Comparison of ENCODE assay signal across 8 cellular contexts in the genomic region with DNA sequence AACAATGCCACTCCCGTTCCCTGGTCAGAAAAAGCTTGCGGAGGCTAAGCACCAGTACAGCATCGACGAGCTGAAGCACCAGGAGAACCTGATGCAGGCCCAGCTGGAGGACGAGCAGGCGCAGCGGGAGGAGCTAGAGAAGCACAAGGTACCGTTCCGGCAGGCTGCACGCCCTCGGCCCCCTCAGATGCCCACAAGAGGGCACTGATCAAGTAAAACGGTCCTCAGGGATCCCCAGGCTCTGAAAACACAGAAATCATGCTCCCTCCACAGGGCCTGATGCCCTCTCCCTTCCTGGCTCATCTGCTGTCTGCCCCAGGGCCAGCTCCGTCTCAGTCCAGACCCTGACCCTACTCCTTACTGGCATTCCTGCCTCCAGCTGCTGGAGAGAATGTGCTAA. TPM values are rescaled to one million over a fixed set of nuclear protein-coding genes. Genes with fewer than 3 reads are reported as not detected.
DNase-seq lines count a peak whose midpoint lies in the region; ATAC-seq and TF ChIP-seq lines count a peak whose summit lies in the region.

No MANE protein-coding gene starts in this region.

- no peaks in the 10 kb centered on the region; the same call in none of the 2 replicates for H3K9me1 ChIP-seq in IMR-90 (ENCODE audit: insufficient read depth, low read length)

- POLR2A ChIA-PET in IMR-90 (lab: Charles Lee; ENCODE audit: unreplicated experiment): no interaction called here

- H3K9ac ChIP-seq in IMR-90 (ENCODE audit: low read depth, low read length): no peak overlapping the region

- no peak overlapping the region for H3K27ac ChIP-seq in IMR-90 (ENCODE audit: insufficient read depth, low read length)

- H4K91ac ChIP-seq in IMR-90 (ENCODE audit: insufficient read depth, low read depth, low read length): no peak overlapping the region

- H3K27me3 ChIP-seq in IMR-90 (ENCODE audit: control insufficient read depth, insufficient read depth, low read length): no peaks in the 10 kb centered on the region
- H3K27me3 ChIP-seq in kidney epithelial cell (ENCODE audit: control insufficient read depth, insufficient read depth, low read length): no peaks in the 10 kb centered on the region

- no peaks in the 10 kb centered on the region for H3K27me3 Mint-ChIP-seq in immature natural killer cell (ENCODE audit: low read depth in 3 of 3)

- H4K5ac ChIP-seq in IMR-90 (ENCODE audit: low read depth, low read length): no peak overlapping the region

- dilution Hi-C loops in IMR-90 (cut with HindIII; ENCODE audit: low sequenced_read_pairs, unreplicated experiment): no loop called here

- ATAC-seq in IMR-90 (ENCODE audit: low read depth): peak; percentile 50
- ATAC-seq in GM21423 (IDR thresholded peaks at IDR 0.05; ENCODE audit: unreplicated experiment): no peak

- peak; percentile 41 for TF ChIP-seq RAD21 in IMR-90 (IDR thresholded peaks at IDR 0.05; ENCODE audit: low read length)

- H2AFZ ChIP-seq in IMR-90 (replicated peaks; ENCODE audit: low read length, poor library complexity): peak overlapping the region; percentile 69

- CTCF ChIA-PET in IMR-90 (lab: Yijun Ruan, JAX): interaction anchor here (0.8 kb wide), 1 partner anchor 41 kb away, joined by 3 read pairs; no protein-coding TSS in a partner anchor

- H3K14ac ChIP-seq in IMR-90 (replicated peaks; ENCODE audit: low read depth, low read length): no peak overlapping the region

- H2AK5ac ChIP-seq in IMR-90 (ENCODE audit: low read depth, low read length): no peak overlapping the region

- no peaks in the 10 kb centered on the region for H3K36me3 ChIP-seq in IMR-90 (ENCODE audit: control insufficient read depth, insufficient read depth, low read length)
- H3K36me3 ChIP-seq in kidney epithelial cell (ENCODE audit: control insufficient read depth, insufficient read depth, low read length): no peaks in the 10 kb centered on the region

- WGBS in IMR-90 (ENCODE audit: extremely low coverage in 2 of 2, insufficient read length in 1 of 2), 2 experiments: 58% methylated on average over 4 of the region's 13 CpGs; no CpG with 5 or more reads in 1 of the 2 experiments

- no peak overlapping the region for H3K4me3 Mint-ChIP-seq in immature natural killer cell

- no peak overlapping the region for H3K18ac ChIP-seq in IMR-90 (ENCODE audit: low read depth, low read length)

- no peak overlapping the region for H2BK120ac ChIP-seq in IMR-90 (ENCODE audit: low read depth, low read length)

- no peak overlapping the region for H3K4ac ChIP-seq in IMR-90 (ENCODE audit: low read depth, low read length)

- H3K4me1 Mint-ChIP-seq in immature natural killer cell: no peaks in the 10 kb centered on the region

- in situ Hi-C loops in IMR-90 (cut with MboI; ENCODE audit: low sequenced_read_pairs): no loop called here

- no peak overlapping the region for H3K56ac ChIP-seq in IMR-90 (ENCODE audit: extremely low read depth, insufficient read depth, low read length)

- H4K20me1 ChIP-seq in IMR-90 (ENCODE audit: insufficient read depth, low read length): no peaks in the 10 kb centered on the region

- no peaks in the 10 kb centered on the region for H3K79me1 ChIP-seq in IMR-90 (ENCODE audit: low read depth in 1 of 2, low read length in 2 of 2)

- H3K9me3 ChIP-seq in IMR-90 (ENCODE audit: control insufficient read depth, insufficient read depth, low read length): no peaks in the 10 kb centered on the region

- H3K4me3 ChIP-seq in IMR-90 (ENCODE audit: insufficient read depth, low read depth, low read length) (no peak overlapping the region), kidney epithelial cell (ENCODE audit: low read depth, low read length) (no peak overlapping the region)

- intact Hi-C loops in IMR-90 (cut with micrococcal nuclease): loop anchor here (5.0 kb wide), 1 partner anchor 33 kb away; no protein-coding TSS in a partner anchor

- H3K4me1 ChIP-seq in IMR-90 (ENCODE audit: control insufficient read depth, insufficient read depth, low read length): peaks cover 8% of the 10 kb centered on the region; the same call in 1 of the 2 replicates

- no TSS peak for BruUV-seq in IMR-90 (replicated peaks; lab: Mats Ljungman, UMichigan)

- H3K23ac ChIP-seq in IMR-90 (ENCODE audit: low read depth, low read length): no peak overlapping the region

- H4K8ac ChIP-seq in IMR-90 (ENCODE audit: low read depth in 2 of 2, low read length in 2 of 2): no peak overlapping the region

- TF ChIP-seq POLR2A in IMR-90 (IDR thresholded peaks at IDR 0.05; ENCODE audit: low read depth, low read length): no peak

- H3K36me3 Mint-ChIP-seq in immature natural killer cell: no peaks in the 10 kb centered on the region

- no peak overlapping the region for H2BK20ac ChIP-seq in IMR-90 (ENCODE audit: low read depth, low read length)

- no peaks in the 10 kb centered on the region for H3K9me3 Mint-ChIP-seq in immature natural killer cell

- H2BK5ac ChIP-seq in IMR-90 (ENCODE audit: low read depth, low read length, poor library complexity, severe bottlenecking): no peak overlapping the region

- no peak overlapping the region for H3K4me2 ChIP-seq in IMR-90 (ENCODE audit: low read depth, low read length)

- no peak overlapping the region for H3K27ac Mint-ChIP-seq in immature natural killer cell

- no peak overlapping the region for H2BK15ac ChIP-seq in IMR-90 (ENCODE audit: low read depth, low read length)

- peak; percentile 39 for TF ChIP-seq CTCF in IMR-90 (conservative IDR thresholded peaks at IDR 0.05; ENCODE audit: low read depth, low read length)
- TF ChIP-seq CTCF in kidney epithelial cell (IDR thresholded peaks at IDR 0.05; ENCODE audit: insufficient read depth, low read length, poor library complexity, severe bottlenecking): peak; percentile 53

- DNase-seq in Ammon's horn (ENCODE audit: low spot score) (peak; percentile 33), IMR-90 (no peak), kidney epithelial cell (ENCODE audit: low read depth) (no peak), DMS114 treated with DMSO at 0.1 percent for 48 hours (lab: John Stamatoyannopoulos, UW; ENCODE audit: unreplicated experiment) (no peak), immature natural killer cell (no peak)
- DNase-seq in activated naive CD4-positive, alpha-beta T cell treated with anti-CD3 and anti-CD28 coated beads, Interleukin-2, amount 50 U/mL, for 16 hours: peak; percentile 24
- DNase-seq in activated effector memory CD4-positive, alpha-beta T cell treated with anti-CD3 and anti-CD28 coated beads, Interleukin-2, amount 50 U/mL, for 16 hours: no peak

- H2AK9ac ChIP-seq in IMR-90 (replicated peaks; ENCODE audit: low read depth, low read length, poor library complexity): no peak overlapping the region

TF ChIP-seq in IMR-90, 13 proteins besides CTCF, POLR2A, EP300 and RAD21:
- peak; percentile 42 for TF ChIP-seq SMC3 (IDR thresholded peaks at IDR 0.05; ENCODE audit: low read depth, low read length)
- no peak for TF ChIP-seq RFX5 (IDR thresholded peaks at IDR 0.05; ENCODE audit: low read depth, low read length)

RNA-seq across cellular contexts. Expression of gene DRC3, which starts 21.6 kb away (rescaled TPM):
- 0.28 and 0.72 TPM in 2 replicates for total RNA-seq in IMR-90 (2012; rRNA removed)
- 0.23 and 0.55 TPM in 2 replicates for polyA plus RNA-seq in IMR-90 (2012; rRNA removed)
- polyA plus RNA-seq in IMR-90 (2012; cell fraction: cytosol; rRNA removed): 0.12 and 0.30 TPM in 2 replicates
- 1.1 and 1.8 TPM in 2 replicates for polyA plus RNA-seq in IMR-90 (2012; cell fraction: nucleus; rRNA removed; ENCODE audit: low replicate concordance)
- 3.9 and 17.7 TPM in 2 replicates for total RNA-seq in kidney epithelial cell
- polyA plus RNA-seq in immature natural killer cell: 1 to 10 TPM in 1 of 3 donors, under 1 TPM in 1, not detected in 1; 0.52 to 2.1 TPM

RNA-seq across cellular contexts. Expression of gene TOM1L2, which starts 22.1 kb away (rescaled TPM):
- total RNA-seq in IMR-90 (2012; rRNA removed) (23.3 and 34.4 TPM in 2 replicates), kidney epithelial cell (16.3 and 17.7 TPM in 2 replicates)
- polyA plus RNA-seq in IMR-90 (2012; rRNA removed) (51.7 and 54.3 TPM in 2 replicates), immature natural killer cell (1 to 10 TPM; 1.9 to 6.1 (median 4.2) TPM)
- polyA plus RNA-seq in IMR-90 (2012; cell fraction: cytosol; rRNA removed): 33.4 and 54.4 TPM in 2 replicates
- polyA plus RNA-seq in IMR-90 (2012; cell fraction: nucleus; rRNA removed; ENCODE audit: low replicate concordance): 144 and 187 TPM in 2 replicates

RNA-seq across cellular contexts. Expression of gene ATPAF2, which starts 44.7 kb away (rescaled TPM):
- total RNA-seq in IMR-90 (2012; rRNA removed) (14.2 and 27.6 TPM in 2 replicates), kidney epithelial cell (31.3 and 32.3 TPM in 2 replicates)
- polyA plus RNA-seq in IMR-90 (2012; rRNA removed) (19.5 and 21.9 TPM in 2 replicates), immature natural killer cell (10 to 100 TPM; 14.6 to 24.9 (median 21.3) TPM)
- 28.8 and 54.4 TPM in 2 replicates for polyA plus RNA-seq in IMR-90 (2012; cell fraction: cytosol; rRNA removed)
- 31.6 and 48.8 TPM in 2 replicates for polyA plus RNA-seq in IMR-90 (2012; cell fraction: nucleus; rRNA removed; ENCODE audit: low replicate concordance)

RNA-seq across cellular contexts. Expression of gene GID4, which starts 44.9 kb away (rescaled TPM):
- total RNA-seq in IMR-90 (2012; rRNA removed) (3.9 and 5.0 TPM in 2 replicates), kidney epithelial cell (6.2 and 8.6 TPM in 2 replicates)
- polyA plus RNA-seq in IMR-90 (2012; rRNA removed) (4.2 and 5.6 TPM in 2 replicates), immature natural killer cell (1 to 10 TPM; 4.3 to 7.4 (median 5.0) TPM)
- 3.1 and 3.3 TPM in 2 replicates for polyA plus RNA-seq in IMR-90 (2012; cell fraction: cytosol; rRNA removed)
- polyA plus RNA-seq in IMR-90 (2012; cell fraction: nucleus; rRNA removed; ENCODE audit: low replicate concordance): 2.6 and 5.1 TPM in 2 replicates

Comparison
In these comparisons a context has a peak if more than half of its experiments do, and no peak if none do; other contexts are left out.
1. DNase-seq: peak in Ammon's horn (single experiment) and activated naive CD4-positive, alpha-beta T cell treated with anti-CD3 and anti-CD28 coated beads, Interleukin-2, amount 50 U/mL, for 16 hours (single experiment); none in IMR-90 (single experiment), kidney epithelial cell (single experiment), activated effector memory CD4-positive, alpha-beta T cell treated with anti-CD3 and anti-CD28 coated beads, Interleukin-2, amount 50 U/mL, for 16 hours (single experiment), DMS114 treated with DMSO at 0.1 percent for 48 hours (single experiment) and immature natural killer cell (0 of 3).